Comparison of ENCODE assay signal across 13 cellular contexts in genomic region chr10:52213511-52213831, GRCh38.
DNase-seq lines count a peak whose midpoint lies in the region; TF ChIP-seq lines count a peak whose summit lies in the region.
"Had no signal": no experiment of that assay in that cellular context is flagged by ENCODE, and none has a peak within 500 bp of the region (broad histone marks: within the 10 kb centered on the region; RNA-seq: fewer than 3 reads in every experiment).

No MANE protein-coding gene starts in this region.

- no peaks in the 10 kb centered on the region for H3K27me3 ChIP-seq in muscle layer of duodenum (ENCODE audit: low read depth, low read length)

- H3K4me3 ChIP-seq in fibroblast of the aortic adventitia (ENCODE audit: low read depth, low read length) = no peak overlapping the region
- H3K4me3 ChIP-seq in muscle layer of duodenum (ENCODE audit: low read depth in 1 of 2, low read length in 2 of 2) = no peak overlapping the region

- H3K36me3 ChIP-seq in muscle layer of duodenum (ENCODE audit: control insufficient read depth in 1 of 2, insufficient read depth in 2 of 2, low read length in 2 of 2) = no peaks in the 10 kb centered on the region

- H3K4me1 ChIP-seq in muscle layer of duodenum (ENCODE audit: control insufficient read depth in 1 of 2, insufficient read depth in 2 of 2, low read length in 2 of 2) = peaks cover 0 to 4% of the 10 kb centered on the region in 2 donors

- H3K9me3 ChIP-seq in muscle layer of duodenum (ENCODE audit: control insufficient read depth in 1 of 2, low read length in 2 of 2) = no peaks in the 10 kb centered on the region

- DNase-seq in EL (peak; percentile 45), NCI-H69 (lab: John Stamatoyannopoulos, UW) (peak; percentile 24), fibroblast of the aortic adventitia (ENCODE audit: low read depth) (peak; percentile 63), NCI-H187 (lab: John Stamatoyannopoulos, UW) (no peak), SW480 (ENCODE audit: low spot score) (no peak), mesenteric fat pad (ENCODE audit: low spot score) (no peak), NCI-H2081 treated with DMSO at 0.1 percent for 48 hours (lab: John Stamatoyannopoulos, UW) (no peak)
- DNase-seq: activated B cell treated with CpG ODN at 0.5 μM for 24 hours; activated effector memory CD4-positive, alpha-beta T cell treated with Interleukin-2 at 50 U/mL for 16 hours; CD4-positive, CD25-positive, alpha-beta regulatory T cell; kidney glomerular epithelial cell; NCI-H1048 had no signal

- no peak for TF ChIP-seq CTCF in fibroblast of the aortic adventitia (IDR thresholded peaks at IDR 0.05; ENCODE audit: insufficient read depth, low read length)

- H3K27ac ChIP-seq in muscle layer of duodenum (ENCODE audit: low read length) = peak overlapping the region; percentile 43

Comparison
In these comparisons a context has a peak if more than half of its experiments do, and no peak if none do; other contexts are left out.
1. DNase-seq: peak in EL (single experiment), NCI-H69 (single experiment) and fibroblast of the aortic adventitia (single experiment); none in NCI-H187 (0 of 2), SW480 (single experiment), mesenteric fat pad (single experiment) and NCI-H2081 treated with DMSO at 0.1 percent for 48 hours (single experiment).